ENCODE assay signal across 18 cellular contexts in genomic region chr6:95383878-95384277, GRCh38.
DNase-seq lines count a peak whose midpoint lies in the region; ATAC-seq, FAIRE-seq and TF ChIP-seq lines count a peak whose summit lies in the region.
"Had no signal": no experiment of that assay in that cellular context is flagged by ENCODE, and none has a peak within 500 bp of the region (broad histone marks: within the 10 kb centered on the region; RNA-seq: fewer than 3 reads in every experiment).

No MANE protein-coding gene starts in this region.

- no peak overlapping the region for H2AFZ ChIP-seq in H1 (ENCODE audit: low read length)

- H4K5ac ChIP-seq in H1 (ENCODE audit: insufficient read length, low read depth, low read length), result no peak overlapping the region

- no TSS peak for BruUV-seq in MCF 10A (replicated peaks; lab: Mats Ljungman, UMichigan)

- no peak overlapping the region for H2BK5ac ChIP-seq in H1 (ENCODE audit: low read depth, low read length)

- no peak overlapping the region for H2BK12ac ChIP-seq in H1 (ENCODE audit: low read depth, low read length)

- H3K4me3 Mint-ChIP-seq in MCF 10A (ENCODE audit: unreplicated experiment) (no peak overlapping the region), WTC11 (no peak overlapping the region)
- H3K4me3 Mint-ChIP-seq: CD4-positive, alpha-beta memory T cell had no signal

- no peak overlapping the region for H3K27ac Mint-ChIP-seq in MCF 10A (ENCODE audit: low read depth, unreplicated experiment)
- no peak overlapping the region for H3K27ac Mint-ChIP-seq in WTC11
- H3K27ac Mint-ChIP-seq: CD4-positive, alpha-beta memory T cell had no signal

- no peak for TF ChIP-seq POLR2A in H1 (IDR thresholded peaks at IDR 0.05; ENCODE audit: control extremely low read depth in 1 of 2, low read depth in 2 of 2, low read length in 2 of 2)

- no peak overlapping the region for H3K23ac ChIP-seq in H1 (ENCODE audit: insufficient read length)

- no peak overlapping the region for H2AK5ac ChIP-seq in H1 (ENCODE audit: low read depth, low read length)

- no peak overlapping the region for H3K4ac ChIP-seq in H1 (replicated peaks; ENCODE audit: insufficient read length, low read depth, low read length)

- H3K4me1 Mint-ChIP-seq in MCF 10A (ENCODE audit: insufficient read depth, unreplicated experiment) (no peaks in the 10 kb centered on the region), WTC11 (0 out of 2 replicates have a peak, but pooled peaks cover under 1% of the 10 kb centered on the region)
- H3K4me1 Mint-ChIP-seq: CD4-positive, alpha-beta memory T cell had no signal

- H3K36me3 Mint-ChIP-seq in MCF 10A (ENCODE audit: insufficient read depth, unreplicated experiment) (no peaks in the 10 kb centered on the region), WTC11 (peaks cover 4% of the 10 kb centered on the region; the same call in 1 of the 2 replicates)
- H3K36me3 Mint-ChIP-seq: CD4-positive, alpha-beta memory T cell had no signal

- no peaks in the 10 kb centered on the region for H3K9me3 ChIP-seq in H1 (ENCODE audit: insufficient read depth in 2 of 2, low read depth in 1 of 2, low read length in 1 of 2)
- H3K9me3 ChIP-seq in kidney (ENCODE audit: control insufficient read depth in 1 of 2, low read length in 2 of 2), result no peaks in the 10 kb centered on the region
- no peaks in the 10 kb centered on the region for H3K9me3 ChIP-seq in aorta (ENCODE audit: control insufficient read depth, low read length)

- H3K27ac ChIP-seq in H1 (ENCODE audit: low read depth, low read length), result no peak overlapping the region
- no peak overlapping the region for H3K27ac ChIP-seq in kidney (ENCODE audit: low read depth in 2 of 2, low read length in 2 of 2)
- no peak overlapping the region for H3K27ac ChIP-seq in aorta (ENCODE audit: low read depth in 1 of 2, low read length in 2 of 2)

- ATAC-seq in aorta (ENCODE audit: low FRiP score) (peak; percentile 38), WTC11 (no peak)

- 0 out of 2 replicates have a peak overlapping the region, but pooled peaks have one; percentile 51 for H4K8ac ChIP-seq in H1 (ENCODE audit: extremely low read depth, insufficient read depth, low read length)

- H3K4me1 ChIP-seq in H1 (replicated peaks in 1 of 4; ENCODE audit: control insufficient read depth in 3 of 4, insufficient read depth in 4 of 4, low read length in 3 of 4), result no peaks in the 10 kb centered on the region
- no peaks in the 10 kb centered on the region for H3K4me1 ChIP-seq in kidney (ENCODE audit: control insufficient read depth in 1 of 2, insufficient read depth in 1 of 2, low read depth in 1 of 2, low read length in 2 of 2)
- H3K4me1 ChIP-seq in aorta (ENCODE audit: control insufficient read depth in 1 of 2, insufficient read depth in 2 of 2, low read length in 2 of 2), result no peaks in the 10 kb centered on the region

- H3K23me2 ChIP-seq in H1 (ENCODE audit: low read depth, low read length), result no peaks in the 10 kb centered on the region

- 100% methylated on average over 2 of the region's 2 CpGs; no CpG with 5 or more reads in 1 of the 2 experiments for WGBS in H1 (ENCODE audit: extremely low coverage in 1 of 2, insufficient coverage in 1 of 2, insufficient read length in 1 of 2, insufficient replicate concordance in 2 of 2, low coverage in 1 of 2, low lambda C conversion rate in 2 of 2, missing lambda C conversion rate in 1 of 2), 2 experiments
- WGBS in aorta, 2 donors, result 82 to 90% methylated on average over 2 of the region's 2 CpGs

- H3K9ac ChIP-seq in H1 (replicated peaks in 1 of 4; ENCODE audit: extremely low read depth in 1 of 4, low read depth in 3 of 4, low read length in 3 of 4) (no peak overlapping the region), kidney (ENCODE audit: low read length in 2 of 2) (no peak overlapping the region)

- no peak for DNase-seq in H1 (ENCODE audit: low read depth in 1 of 2, low spot score in 2 of 2)
- peak; percentile 51 for DNase-seq in kidney
- DNase-seq in posterior vena cava (ENCODE audit: low spot score), result peak; percentile 23
- peak in 1 of 2 donors; percentile 52 for DNase-seq in aorta
- no peak for DNase-seq in MCF 10A (ENCODE audit: unreplicated experiment)
- DNase-seq in NCI-H146 treated with DMSO at 0.1 percent for 48 hours (lab: John Stamatoyannopoulos, UW; ENCODE audit: unreplicated experiment), result no peak
- DNase-seq in WTC11 (ENCODE audit: low spot score), result no peak
- DNase-seq: C1 segment of cervical spinal cord; Calu3; CD4-positive, alpha-beta memory T cell; COR-L47; DMS53; DND-41; GOT3; H7; HCEC 1CT had no signal

- no peak overlapping the region for H2BK15ac ChIP-seq in H1 (ENCODE audit: low read length)

- POLR2A ChIA-PET in H1 (lab: Charles Lee; ENCODE audit: partially characterized antibody), result no interaction called here
- POLR2A ChIA-PET in MCF 10A (lab: Yijun Ruan, JAX), result no interaction called here
- POLR2A ChIA-PET in WTC11 (lab: Charles Lee), result no interaction called here

- H3K27me3 Mint-ChIP-seq in MCF 10A (ENCODE audit: insufficient read depth, unreplicated experiment) (peaks cover 10% of the 10 kb centered on the region), WTC11 (ENCODE audit: low read depth) (no peaks in the 10 kb centered on the region)
- H3K27me3 Mint-ChIP-seq: CD4-positive, alpha-beta memory T cell had no signal

- FAIRE-seq in H1 (lab: Jason Lieb, UNC) (no peak), kidney (lab: Jason Lieb, UNC) (no peak)
- FAIRE-seq: G401.6, GM12892 had no signal

- no peak overlapping the region for H2BK20ac ChIP-seq in H1 (ENCODE audit: low read length)

- H3K9me3 Mint-ChIP-seq in MCF 10A (ENCODE audit: unreplicated experiment) (peaks cover 6% of the 10 kb centered on the region), WTC11 (peaks cover 31% of the 10 kb centered on the region)

- H4K91ac ChIP-seq in H1 (replicated peaks; ENCODE audit: insufficient read length, low read length), result no peak overlapping the region

- no peak overlapping the region for H3K56ac ChIP-seq in H1 (replicated peaks; ENCODE audit: insufficient read length, low read depth, low read length)

- H3K4me3 ChIP-seq in H1 (ENCODE audit: extremely low read depth in 1 of 4, insufficient read depth in 2 of 4, low read depth in 3 of 4, low read length in 4 of 4), result no peak overlapping the region
- H3K4me3 ChIP-seq in kidney (ENCODE audit: low read length in 2 of 2), result no peak overlapping the region
- H3K4me3 ChIP-seq in aorta (ENCODE audit: low read length in 2 of 2), result no peak overlapping the region

- H3K14ac ChIP-seq in H1 (ENCODE audit: insufficient read length), result no peak overlapping the region

- no peaks in the 10 kb centered on the region for H3K79me1 ChIP-seq in H1 (ENCODE audit: low read depth, low read length)

- TF ChIP-seq EP300 in H1 (IDR thresholded peaks at IDR 0.05; ENCODE audit: borderline replicate concordance in 1 of 2, low read depth in 2 of 2, low read length in 2 of 2), result no peak

- CTCF ChIA-PET in H1 (lab: Charles Lee; ENCODE audit: partially characterized antibody), result interaction anchor here (0.8 to 1.5 kb wide), 2 partner anchors 12 to 19 kb away, joined by 3 to 4 read pairs; no protein-coding TSS in a partner anchor
- CTCF ChIA-PET in MCF 10A (lab: Yijun Ruan, JAX), result interaction anchor here (0.6 to 0.7 kb wide), 2 partner anchors 715 to 1410 kb away, joined by 3 read pairs; no protein-coding TSS in a partner anchor
- CTCF ChIA-PET in WTC11 (lab: Charles Lee), result no interaction called here

- H3K27me3 ChIP-seq in H1 (replicated peaks in 1 of 4; ENCODE audit: control insufficient read depth in 3 of 4, extremely low read depth in 1 of 4, insufficient read depth in 3 of 4, low read length in 3 of 4) (no peaks in the 10 kb centered on the region), aorta (ENCODE audit: control insufficient read depth in 1 of 2, insufficient read depth in 2 of 2, low read length in 1 of 2) (no peaks in the 10 kb centered on the region)

- intact Hi-C loops in kidney (cut with DNase I) (no loop called here), posterior vena cava (cut with DNase I) (no loop called here), aorta (cut with DNase I) (no loop called here), MCF 10A (cut with micrococcal nuclease) (no loop called here)

- H4K20me1 ChIP-seq in H1 (replicated peaks in 1 of 2; ENCODE audit: control insufficient read depth in 1 of 2, insufficient read depth in 2 of 2, low read length in 2 of 2), result no peaks in the 10 kb centered on the region

- TF ChIP-seq CTCF in H1 (IDR thresholded peaks at IDR 0.05; ENCODE audit: control extremely low read depth in 1 of 3, insufficient read depth in 1 of 3, low read depth in 1 of 3, low read length in 3 of 3) (no peak), kidney (IDR thresholded peaks at IDR 0.05; ENCODE audit: borderline replicate concordance, extremely low read depth, insufficient read depth) (no peak), MCF 10A (IDR thresholded peaks at IDR 0.05; ENCODE audit: unreplicated experiment) (no peak), WTC11 (IDR thresholded peaks at IDR 0.05) (no peak)

- H3K36me3 ChIP-seq in H1 (ENCODE audit: control insufficient read depth in 2 of 4, insufficient read depth in 4 of 4, low read length in 3 of 4) (no peaks in the 10 kb centered on the region), kidney (ENCODE audit: control insufficient read depth in 1 of 2, insufficient read depth in 2 of 2, low read length in 2 of 2) (no peaks in the 10 kb centered on the region), aorta (ENCODE audit: control insufficient read depth in 1 of 2, insufficient read depth in 2 of 2, low read length in 1 of 2) (no peaks in the 10 kb centered on the region)

- no peak overlapping the region for H3K18ac ChIP-seq in H1 (ENCODE audit: extremely low read depth, low read length)

- TF ChIP-seq RAD21 in H1 (IDR thresholded peaks at IDR 0.05 in 1 of 2, conservative IDR thresholded peaks at IDR 0.05 in 1 of 2; ENCODE audit: low read depth in 2 of 2, low read length in 2 of 2), result no peak

- H2BK120ac ChIP-seq in H1 (replicated peaks; ENCODE audit: low read depth, low read length), result no peak overlapping the region

- no peak overlapping the region for H3K4me2 ChIP-seq in H1 (ENCODE audit: insufficient read depth in 1 of 2, low read depth in 2 of 2, low read length in 2 of 2)

- H3K79me2 ChIP-seq in H1 (ENCODE audit: control insufficient read depth in 1 of 2, insufficient read depth in 2 of 2, low read length in 2 of 2), result no peaks in the 10 kb centered on the region

TF ChIP-seq in H1, 55 proteins besides CTCF, POLR2A, EP300 and RAD21 (continues in another document):
- TF ChIP-seq SP1 (IDR thresholded peaks at IDR 0.05; ENCODE audit: low read depth, low read length), result no peak
- TF ChIP-seq GTF2F1 (IDR thresholded peaks at IDR 0.05; ENCODE audit: borderline replicate concordance, low read depth, low read length), result no peak
- TF ChIP-seq SUZ12 (IDR thresholded peaks at IDR 0.05; ENCODE audit: low read length), result no peak

TF ChIP-seq in WTC11, 78 proteins besides CTCF, POLR2A, EP300 and RAD21 (continues in another document):
- no peak for TF ChIP-seq NFYB (CRISPR knock-in tag; conservative IDR thresholded peaks at IDR 0.05; ENCODE audit: low read depth)
- TF ChIP-seq ESRRA (CRISPR knock-in tag; IDR thresholded peaks at IDR 0.05; ENCODE audit: borderline replicate concordance), result no peak

Comparison
In these comparisons a context has a peak if more than half of its experiments do, and no peak if none do; other contexts are left out.
1. DNase-seq: peak in kidney (single experiment) and posterior vena cava (single experiment); none in H1 (0 of 2), MCF 10A (single experiment), NCI-H146 treated with DMSO at 0.1 percent for 48 hours (single experiment) and WTC11 (single experiment).